In the genomic region with DNA sequence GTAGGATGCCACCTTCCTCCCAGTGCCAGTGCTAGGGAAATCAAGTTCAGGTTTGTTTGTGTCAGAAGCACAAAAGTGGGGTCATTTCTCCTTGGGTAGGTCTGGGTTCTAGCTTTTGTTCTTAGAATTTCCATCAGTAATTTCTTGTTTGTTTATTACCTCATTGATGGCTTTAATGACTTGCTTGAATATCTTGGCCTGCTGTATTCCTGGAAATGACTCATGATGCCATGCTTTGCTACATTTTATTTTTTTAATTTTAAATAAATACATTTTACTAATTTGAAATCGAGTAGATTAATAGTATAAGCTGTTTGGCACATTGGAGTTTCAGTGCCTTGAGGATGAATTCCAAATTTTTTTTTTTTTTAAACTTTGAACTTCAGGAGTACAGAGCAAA, we compare ENCODE assay signal across 13 cellular contexts.
DNase-seq lines count a peak whose midpoint lies in the region; ATAC-seq, FAIRE-seq and TF ChIP-seq lines count a peak whose summit lies in the region.
"Had no signal": no experiment of that assay in that cellular context is flagged by ENCODE, and none has a peak within 500 bp of the region (broad histone marks: within the 10 kb centered on the region; RNA-seq: fewer than 3 reads in every experiment).

No MANE protein-coding gene starts in this region.

- H3K4me1 Mint-ChIP-seq in activated CD4-positive, alpha-beta T cell treated with anti-CD3 and anti-CD28 coated beads, Interleukin-2, amount 10 ng/mL, durations not matched to agents 24 days and 14 days: peaks cover 94% of the 10 kb centered on the region
- peaks cover 88% of the 10 kb centered on the region for H3K4me1 Mint-ChIP-seq in activated CD4-positive, alpha-beta memory T cell treated with anti-CD3 and anti-CD28 coated beads, Interleukin-2, amount 10 ng/mL, durations not matched to agents 7 days and 5 days
- H3K4me1 Mint-ChIP-seq in WTC11: peaks cover 97% of the 10 kb centered on the region

- SMC1A ChIA-PET in GM12878 (lab: Charles Lee; ENCODE audit: uncharacterized antibody, unreplicated experiment): interaction anchor here (0.8 to 15.4 kb wide), 14 partner anchors 8 to 175 kb away, joined by 3 to 143 read pairs (median 6); no protein-coding TSS in a partner anchor

- no peak for TF ChIP-seq POLR2A in GM12878 (IDR thresholded peaks at IDR 0.05; ENCODE audit: low read depth, low read length)

- TF ChIP-seq CTCF in GM12878 (IDR thresholded peaks at IDR 0.05 in 2 of 3, conservative IDR thresholded peaks at IDR 0.05 in 1 of 3; ENCODE audit: control insufficient read depth in 2 of 3, extremely low read depth in 1 of 3, insufficient read depth in 1 of 3, low read depth in 3 of 3, low read length in 3 of 3) (no peak), upper lobe of right lung (IDR thresholded peaks at IDR 0.05) (no peak), WTC11 (IDR thresholded peaks at IDR 0.05) (no peak)

- POLR2A ChIA-PET in activated CD4-positive, alpha-beta memory T cell treated with anti-CD3 and anti-CD28 coated beads, Interleukin-2, amount 10 ng/mL, durations not matched to agents 7 days and 5 days (lab: Charles Lee): interaction anchor here (0.8 to 2.1 kb wide), 4 partner anchors 9 to 188 kb away, joined by 3 to 14 read pairs (median 5); no protein-coding TSS in a partner anchor
- POLR2A ChIA-PET in GM12878 (lab: Charles Lee) (interaction anchor here (0.7 to 1.9 kb wide), 5 partner anchors 13 to 318 kb away, joined by 3 to 7 read pairs (median 4); no protein-coding TSS in a partner anchor), WTC11 (lab: Charles Lee) (no interaction called here)

- H3K27me3 Mint-ChIP-seq in activated CD4-positive, alpha-beta T cell treated with anti-CD3 and anti-CD28 coated beads, Interleukin-2, amount 10 ng/mL, durations not matched to agents 24 days and 14 days: no peaks in the 10 kb centered on the region
- H3K27me3 Mint-ChIP-seq in activated CD4-positive, alpha-beta memory T cell treated with anti-CD3 and anti-CD28 coated beads, Interleukin-2, amount 10 ng/mL, durations not matched to agents 7 days and 5 days: no peaks in the 10 kb centered on the region
- no peaks in the 10 kb centered on the region for H3K27me3 Mint-ChIP-seq in WTC11 (ENCODE audit: low read depth)

- H3K9ac ChIP-seq in BLaER1 (no peak overlapping the region), GM12878 (ENCODE audit: control insufficient read depth, insufficient read depth, low read length) (no peak overlapping the region)

- peaks cover 32% of the 10 kb centered on the region for H3K36me3 Mint-ChIP-seq in activated CD4-positive, alpha-beta T cell treated with anti-CD3 and anti-CD28 coated beads, Interleukin-2, amount 10 ng/mL, durations not matched to agents 24 days and 14 days (ENCODE audit: low read depth)
- H3K36me3 Mint-ChIP-seq in activated CD4-positive, alpha-beta memory T cell treated with anti-CD3 and anti-CD28 coated beads, Interleukin-2, amount 10 ng/mL, durations not matched to agents 7 days and 5 days (ENCODE audit: low read depth): peaks cover 15% of the 10 kb centered on the region
- no peaks in the 10 kb centered on the region for H3K36me3 Mint-ChIP-seq in WTC11

- peak overlapping the region; percentile 90 for H3K27ac Mint-ChIP-seq in activated CD4-positive, alpha-beta T cell treated with anti-CD3 and anti-CD28 coated beads, Interleukin-2, amount 10 ng/mL, durations not matched to agents 24 days and 14 days
- peak overlapping the region; percentile 81 for H3K27ac Mint-ChIP-seq in activated CD4-positive, alpha-beta memory T cell treated with anti-CD3 and anti-CD28 coated beads, Interleukin-2, amount 10 ng/mL, durations not matched to agents 7 days and 5 days
- no peak overlapping the region for H3K27ac Mint-ChIP-seq in WTC11
- H3K27ac Mint-ChIP-seq: HFFc6 had no signal

- RAD21 ChIA-PET in GM12878 (lab: Charles Lee; ENCODE audit: unreplicated experiment): interaction anchor here (0.5 to 3.9 kb wide), 9 partner anchors 9 to 183 kb away, joined by 3 to 13 read pairs (median 5); no protein-coding TSS in a partner anchor

- H3K79me2 ChIP-seq in GM12878 (ENCODE audit: control insufficient read depth, insufficient read depth, low read length): peaks cover 98% of the 10 kb centered on the region

- in situ Hi-C loops in GM12878 (cut with MboI): no loop called here

- H3K4me2 ChIP-seq in BLaER1 (peak overlapping the region; percentile 73), GM12878 (ENCODE audit: control insufficient read depth, insufficient read depth) (no peak overlapping the region; the same call in 1 of the 2 replicates)

- no peak overlapping the region for H3K4me3 ChIP-seq in BLaER1
- H3K4me3 ChIP-seq in GM12878: no peak overlapping the region
- H3K4me3 ChIP-seq in upper lobe of right lung: no peak overlapping the region
- H3K4me3 ChIP-seq: K562 had no signal

- H4K20me1 ChIP-seq in BLaER1: peaks cover 100% of the 10 kb centered on the region
- no peaks in the 10 kb centered on the region for H4K20me1 ChIP-seq in GM12878 (ENCODE audit: control insufficient read depth, insufficient read depth)

- no peak for TF ChIP-seq RAD21 in GM12878 (IDR thresholded peaks at IDR 0.05; ENCODE audit: insufficient read depth, low read depth, low read length)

- H3K9me3 ChIP-seq in BLaER1 (peaks cover 9% of the 10 kb centered on the region), GM12878 (replicated peaks; ENCODE audit: control insufficient read depth, insufficient read depth, low read length) (peaks cover 4% of the 10 kb centered on the region; the same call in 2 of the 3 replicates), upper lobe of right lung (peaks cover 4% of the 10 kb centered on the region)

- FAIRE-seq in GM12878 (lab: Jason Lieb, UNC): no peak
- FAIRE-seq: HTR-8/SVneo, K562 had no signal

- CTCF ChIA-PET in activated CD4-positive, alpha-beta memory T cell treated with anti-CD3 and anti-CD28 coated beads, Interleukin-2, amount 10 ng/mL, durations not matched to agents 7 days and 5 days (lab: Charles Lee): interaction anchor here (0.9 to 1.5 kb wide), 2 partner anchors 30 to 108 kb away, joined by 3 to 4 read pairs; no protein-coding TSS in a partner anchor
- CTCF ChIA-PET in GM12878 (lab: Yijun Ruan, JAX): interaction anchor here (1.1 to 6.3 kb wide), 9 partner anchors 9 to 188 kb away, joined by 3 to 49 read pairs (median 4); no protein-coding TSS in a partner anchor
- CTCF ChIA-PET in WTC11 (lab: Charles Lee): no interaction called here

- H3K9me3 Mint-ChIP-seq in activated CD4-positive, alpha-beta T cell treated with anti-CD3 and anti-CD28 coated beads, Interleukin-2, amount 10 ng/mL, durations not matched to agents 24 days and 14 days: peaks cover 3% of the 10 kb centered on the region
- H3K9me3 Mint-ChIP-seq in activated CD4-positive, alpha-beta memory T cell treated with anti-CD3 and anti-CD28 coated beads, Interleukin-2, amount 10 ng/mL, durations not matched to agents 7 days and 5 days: peaks cover 2% of the 10 kb centered on the region
- H3K9me3 Mint-ChIP-seq in WTC11: no peaks in the 10 kb centered on the region
- H3K9me3 Mint-ChIP-seq: HFFc6 had no signal

- H2AFZ ChIP-seq in GM12878 (ENCODE audit: control insufficient read depth, low read depth, low read length): no peak overlapping the region

- BruUV-seq in GM12878 (replicated peaks; lab: Mats Ljungman, UMichigan): no TSS peak

- intact Hi-C loops in activated CD4-positive, alpha-beta T cell treated with anti-CD3 and anti-CD28 coated beads, Interleukin-2, amount 10 ng/mL, durations not matched to agents 24 days and 14 days (cut with micrococcal nuclease): loop anchor here (2.0 to 10.0 kb wide), 4 partner anchors 17 to 701 kb away; no protein-coding TSS in a partner anchor
- intact Hi-C loops in GM12878 (cut with micrococcal nuclease; ENCODE audit: unreplicated experiment): no loop called here
- intact Hi-C loops in upper lobe of right lung (cut with DNase I): no loop called here

- H3K27ac ChIP-seq in BLaER1 (peak overlapping the region; percentile 11; the same call in 1 of the 2 replicates), GM12878 (ENCODE audit: control insufficient read depth, insufficient read depth) (peak overlapping the region; percentile 59), upper lobe of right lung (no peak overlapping the region)

- 100% methylated on average over 1 of the region's 1 CpG for WGBS in GM12878 (ENCODE audit: insufficient coverage, insufficient replicate concordance, low lambda C conversion rate, missing lambda C conversion rate)

- H3K27me3 ChIP-seq in BLaER1: no peaks in the 10 kb centered on the region
- H3K27me3 ChIP-seq in GM12878 (replicated peaks in 1 of 2; ENCODE audit: control insufficient read depth in 2 of 2, insufficient read depth in 2 of 2, low read length in 1 of 2): no peaks in the 10 kb centered on the region
- no peaks in the 10 kb centered on the region for H3K27me3 ChIP-seq in upper lobe of right lung

- DNase-seq in activated CD4-positive, alpha-beta T cell treated with anti-CD3 and anti-CD28 coated beads, Interleukin-2, amount 10 ng/mL, durations not matched to agents 24 days and 14 days: no peak
- no peak for DNase-seq in activated CD4-positive, alpha-beta T cell treated with anti-CD3 and anti-CD28 coated beads for 4 hours
- DNase-seq in activated CD4-positive, alpha-beta memory T cell treated with anti-CD3 and anti-CD28 coated beads, Interleukin-2, amount 10 ng/mL, durations not matched to agents 7 days and 5 days: no peak
- DNase-seq in GM12878 (ENCODE audit: low read depth, low spot score): no peak
- DNase-seq in upper lobe of right lung: no peak
- DNase-seq in WTC11 (ENCODE audit: low spot score): no peak
- DNase-seq: HFFc6, NCI-H146, NCI-H2227 treated with DMSO at 0.1 percent for 48 hours had no signal

- no peak overlapping the region for H3K4me3 Mint-ChIP-seq in activated CD4-positive, alpha-beta T cell treated with anti-CD3 and anti-CD28 coated beads, Interleukin-2, amount 10 ng/mL, durations not matched to agents 24 days and 14 days
- H3K4me3 Mint-ChIP-seq in activated CD4-positive, alpha-beta memory T cell treated with anti-CD3 and anti-CD28 coated beads, Interleukin-2, amount 10 ng/mL, durations not matched to agents 7 days and 5 days: no peak overlapping the region
- H3K4me3 Mint-ChIP-seq in WTC11: no peak overlapping the region
- H3K4me3 Mint-ChIP-seq: HFFc6 had no signal

- ATAC-seq in GM12878 (no peak), GM21447 (IDR thresholded peaks at IDR 0.05; ENCODE audit: unreplicated experiment) (no peak), upper lobe of right lung (no peak), WTC11 (no peak)
- ATAC-seq: K562 had no signal

- H3K36me3 ChIP-seq in BLaER1 (no peaks in the 10 kb centered on the region), GM12878 (ENCODE audit: control insufficient read depth in 2 of 2, insufficient read depth in 2 of 2, low read length in 1 of 2) (no peaks in the 10 kb centered on the region; a peak in 1 of 4 replicates), upper lobe of right lung (no peaks in the 10 kb centered on the region)

- peaks cover 100% of the 10 kb centered on the region for H3K4me1 ChIP-seq in BLaER1
- peaks cover 68% of the 10 kb centered on the region for H3K4me1 ChIP-seq in GM12878 (ENCODE audit: control insufficient read depth, insufficient read depth, low read length)
- H3K4me1 ChIP-seq in upper lobe of right lung: peaks cover 61% of the 10 kb centered on the region

- TF ChIP-seq EP300 in GM12878 (IDR thresholded peaks at IDR 0.05; ENCODE audit: borderline replicate concordance in 1 of 2, control insufficient read depth in 1 of 2, low read depth in 2 of 2, low read length in 2 of 2): no peak

TF ChIP-seq in WTC11, 78 proteins besides CTCF, POLR2A, EP300 and RAD21 (continues in another document):
- TF ChIP-seq GABPB1 (CRISPR knock-in tag; IDR thresholded peaks at IDR 0.05) (no peak), MYBL2 (CRISPR knock-in tag; IDR thresholded peaks at IDR 0.05) (no peak)
